In the genomic region with DNA sequence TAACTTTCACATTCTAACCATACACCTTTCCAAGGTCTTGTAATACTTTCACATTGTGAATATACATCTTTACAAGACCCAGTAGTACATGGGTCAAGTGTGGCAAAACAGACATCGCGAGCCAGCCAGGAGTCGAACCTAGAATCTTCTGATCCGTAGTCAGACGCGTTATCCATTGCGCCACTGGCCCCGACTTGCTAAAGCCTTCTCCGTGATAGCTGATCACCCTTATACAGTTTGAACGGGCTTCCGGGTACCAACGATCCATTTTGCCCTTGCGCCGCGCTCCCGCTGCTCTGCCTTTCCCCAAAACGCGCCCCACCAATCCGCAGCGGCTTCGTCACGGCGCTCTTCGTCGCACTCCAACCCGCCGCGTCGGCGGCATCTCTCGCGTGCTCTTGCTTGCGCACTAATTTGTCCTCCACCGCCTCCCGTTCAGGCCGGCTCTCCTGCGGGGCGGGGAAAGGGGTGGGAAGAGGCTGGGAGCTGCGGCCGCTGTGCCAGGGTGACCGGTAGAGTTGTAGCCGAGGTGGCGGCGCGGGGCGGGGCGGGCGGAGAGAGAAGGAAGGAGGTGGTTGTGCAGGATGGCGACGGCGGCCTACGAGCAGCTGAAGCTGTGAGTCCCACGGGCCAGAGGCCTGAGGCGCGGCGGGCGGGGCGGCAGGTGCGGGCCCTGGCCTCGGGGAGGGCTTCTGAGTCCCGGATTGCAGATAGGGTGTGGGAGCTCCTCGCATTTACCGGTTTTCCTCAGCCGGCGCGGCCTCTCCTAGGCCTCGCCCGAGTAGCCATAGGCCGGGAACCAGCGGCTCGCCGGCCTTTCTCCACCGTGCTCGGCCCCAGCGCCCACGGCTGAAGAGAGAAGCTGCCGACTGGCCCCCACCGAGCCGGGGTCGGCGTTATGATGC, we compare ENCODE assay signal across 1 cellular context.
TF ChIP-seq lines count a peak whose summit lies in the region.

A gene with protein sequence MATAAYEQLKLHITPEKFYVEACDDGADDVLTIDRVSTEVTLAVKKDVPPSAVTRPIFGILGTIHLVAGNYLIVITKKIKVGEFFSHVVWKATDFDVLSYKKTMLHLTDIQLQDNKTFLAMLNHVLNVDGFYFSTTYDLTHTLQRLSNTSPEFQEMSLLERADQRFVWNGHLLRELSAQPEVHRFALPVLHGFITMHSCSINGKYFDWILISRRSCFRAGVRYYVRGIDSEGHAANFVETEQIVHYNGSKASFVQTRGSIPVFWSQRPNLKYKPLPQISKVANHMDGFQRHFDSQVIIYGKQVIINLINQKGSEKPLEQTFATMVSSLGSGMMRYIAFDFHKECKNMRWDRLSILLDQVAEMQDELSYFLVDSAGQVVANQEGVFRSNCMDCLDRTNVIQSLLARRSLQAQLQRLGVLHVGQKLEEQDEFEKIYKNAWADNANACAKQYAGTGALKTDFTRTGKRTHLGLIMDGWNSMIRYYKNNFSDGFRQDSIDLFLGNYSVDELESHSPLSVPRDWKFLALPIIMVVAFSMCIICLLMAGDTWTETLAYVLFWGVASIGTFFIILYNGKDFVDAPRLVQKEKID (plus strand): TSS at position 515 of the 905 bp plus-strand sequence. CDS start 70 bp downstream, at position 585.

TF ChIP-seq in HEK293, 187 proteins besides CTCF, POLR2A, EP300 and RAD21 (continued from another document and continues in another):
- TF ChIP-seq, protein P1, sequence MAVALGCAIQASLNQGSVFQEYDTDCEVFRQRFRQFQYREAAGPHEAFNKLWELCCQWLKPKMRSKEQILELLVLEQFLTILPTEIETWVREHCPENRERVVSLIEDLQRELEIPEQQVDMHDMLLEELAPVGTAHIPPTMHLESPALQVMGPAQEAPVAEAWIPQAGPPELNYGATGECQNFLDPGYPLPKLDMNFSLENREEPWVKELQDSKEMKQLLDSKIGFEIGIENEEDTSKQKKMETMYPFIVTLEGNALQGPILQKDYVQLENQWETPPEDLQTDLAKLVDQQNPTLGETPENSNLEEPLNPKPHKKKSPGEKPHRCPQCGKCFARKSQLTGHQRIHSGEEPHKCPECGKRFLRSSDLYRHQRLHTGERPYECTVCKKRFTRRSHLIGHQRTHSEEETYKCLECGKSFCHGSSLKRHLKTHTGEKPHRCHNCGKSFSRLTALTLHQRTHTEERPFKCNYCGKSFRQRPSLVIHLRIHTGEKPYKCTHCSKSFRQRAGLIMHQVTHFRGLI (tag by site-specific recombination; IDR thresholded peaks at IDR 0.05) = 0 out of 2 replicates have a peak, but pooled peaks have one; percentile 6
- peak; percentile 42; the same call in 1 of the 2 replicates for TF ChIP-seq ZNF76 (tag by site-specific recombination; IDR thresholded peaks at IDR 0.05; ENCODE audit: borderline replicate concordance, low read depth)
- TF ChIP-seq, protein P2, sequence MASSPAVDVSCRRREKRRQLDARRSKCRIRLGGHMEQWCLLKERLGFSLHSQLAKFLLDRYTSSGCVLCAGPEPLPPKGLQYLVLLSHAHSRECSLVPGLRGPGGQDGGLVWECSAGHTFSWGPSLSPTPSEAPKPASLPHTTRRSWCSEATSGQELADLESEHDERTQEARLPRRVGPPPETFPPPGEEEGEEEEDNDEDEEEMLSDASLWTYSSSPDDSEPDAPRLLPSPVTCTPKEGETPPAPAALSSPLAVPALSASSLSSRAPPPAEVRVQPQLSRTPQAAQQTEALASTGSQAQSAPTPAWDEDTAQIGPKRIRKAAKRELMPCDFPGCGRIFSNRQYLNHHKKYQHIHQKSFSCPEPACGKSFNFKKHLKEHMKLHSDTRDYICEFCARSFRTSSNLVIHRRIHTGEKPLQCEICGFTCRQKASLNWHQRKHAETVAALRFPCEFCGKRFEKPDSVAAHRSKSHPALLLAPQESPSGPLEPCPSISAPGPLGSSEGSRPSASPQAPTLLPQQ (tag by site-specific recombination; IDR thresholded peaks at IDR 0.05) = peak; percentile 51
- no peak for TF ChIP-seq ZBTB1 (tag by site-specific recombination; IDR thresholded peaks at IDR 0.05)
- no peak; the same call in 1 of the 2 replicates for TF ChIP-seq ZNF558 (tag by site-specific recombination; IDR thresholded peaks at IDR 0.05)
- TF ChIP-seq, protein P3, sequence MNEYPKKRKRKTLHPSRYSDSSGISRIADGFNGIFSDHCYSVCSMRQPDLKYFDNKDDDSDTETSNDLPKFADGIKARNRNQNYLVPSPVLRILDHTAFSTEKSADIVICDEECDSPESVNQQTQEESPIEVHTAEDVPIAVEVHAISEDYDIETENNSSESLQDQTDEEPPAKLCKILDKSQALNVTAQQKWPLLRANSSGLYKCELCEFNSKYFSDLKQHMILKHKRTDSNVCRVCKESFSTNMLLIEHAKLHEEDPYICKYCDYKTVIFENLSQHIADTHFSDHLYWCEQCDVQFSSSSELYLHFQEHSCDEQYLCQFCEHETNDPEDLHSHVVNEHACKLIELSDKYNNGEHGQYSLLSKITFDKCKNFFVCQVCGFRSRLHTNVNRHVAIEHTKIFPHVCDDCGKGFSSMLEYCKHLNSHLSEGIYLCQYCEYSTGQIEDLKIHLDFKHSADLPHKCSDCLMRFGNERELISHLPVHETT (tag by site-specific recombination; IDR thresholded peaks at IDR 0.05) = 0 out of 2 replicates have a peak, but pooled peaks have one; percentile 44
- no peak for TF ChIP-seq ZNF658 (tag by site-specific recombination; IDR thresholded peaks at IDR 0.05)
- TF ChIP-seq ZSCAN30 (tag by site-specific recombination; IDR thresholded peaks at IDR 0.05) = 0 out of 2 replicates have a peak, but pooled peaks have one; percentile 49
- no peak for TF ChIP-seq ZNF416 (tag by site-specific recombination; IDR thresholded peaks at IDR 0.05)
- peak; percentile 84 for TF ChIP-seq IKZF3 (tag by site-specific recombination; IDR thresholded peaks at IDR 0.05)
- TF ChIP-seq, protein P4, sequence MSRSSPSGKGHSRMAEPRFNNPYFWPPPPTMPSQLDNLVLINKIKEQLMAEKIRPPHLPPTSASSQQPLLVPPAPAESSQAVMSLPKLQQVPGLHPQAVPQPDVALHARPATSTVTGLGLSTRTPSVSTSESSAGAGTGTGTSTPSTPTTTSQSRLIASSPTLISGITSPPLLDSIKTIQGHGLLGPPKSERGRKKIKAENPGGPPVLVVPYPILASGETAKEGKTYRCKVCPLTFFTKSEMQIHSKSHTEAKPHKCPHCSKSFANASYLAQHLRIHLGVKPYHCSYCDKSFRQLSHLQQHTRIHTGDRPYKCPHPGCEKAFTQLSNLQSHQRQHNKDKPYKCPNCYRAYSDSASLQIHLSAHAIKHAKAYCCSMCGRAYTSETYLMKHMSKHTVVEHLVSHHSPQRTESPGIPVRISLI (tag by site-specific recombination; IDR thresholded peaks at IDR 0.05) = no peak
- TF ChIP-seq ZNF843 (tag by site-specific recombination; IDR thresholded peaks at IDR 0.05) = 0 out of 2 replicates have a peak, but pooled peaks have one; percentile 49
- peak; percentile 42; the same call in 1 of the 2 replicates for TF ChIP-seq ZBTB8A (tag by site-specific recombination; IDR thresholded peaks at IDR 0.05)
- TF ChIP-seq RBAK (tag by site-specific recombination; IDR thresholded peaks at IDR 0.05) = no peak
- TF ChIP-seq ZNF404 (tag by site-specific recombination; IDR thresholded peaks at IDR 0.05) = no peak
- no peak for TF ChIP-seq ZNF202 (tag by site-specific recombination; IDR thresholded peaks at IDR 0.05; ENCODE audit: borderline replicate concordance)
- TF ChIP-seq ZNF214 (tag by site-specific recombination; IDR thresholded peaks at IDR 0.05; ENCODE audit: borderline replicate concordance) = no peak
- no peak for TF ChIP-seq ZFP69B (tag by site-specific recombination; IDR thresholded peaks at IDR 0.05)
- TF ChIP-seq ZXDB (tag by site-specific recombination; IDR thresholded peaks at IDR 0.05) = peak; percentile 92
- no peak for TF ChIP-seq TCF7L2 (IDR thresholded peaks at IDR 0.05; ENCODE audit: borderline replicate concordance, low read depth, low read length)
- 0 out of 2 replicates have a peak, but pooled peaks have one; percentile 29 for TF ChIP-seq ZSCAN23 (tag by site-specific recombination; IDR thresholded peaks at IDR 0.05)
- TF ChIP-seq, protein P5, sequence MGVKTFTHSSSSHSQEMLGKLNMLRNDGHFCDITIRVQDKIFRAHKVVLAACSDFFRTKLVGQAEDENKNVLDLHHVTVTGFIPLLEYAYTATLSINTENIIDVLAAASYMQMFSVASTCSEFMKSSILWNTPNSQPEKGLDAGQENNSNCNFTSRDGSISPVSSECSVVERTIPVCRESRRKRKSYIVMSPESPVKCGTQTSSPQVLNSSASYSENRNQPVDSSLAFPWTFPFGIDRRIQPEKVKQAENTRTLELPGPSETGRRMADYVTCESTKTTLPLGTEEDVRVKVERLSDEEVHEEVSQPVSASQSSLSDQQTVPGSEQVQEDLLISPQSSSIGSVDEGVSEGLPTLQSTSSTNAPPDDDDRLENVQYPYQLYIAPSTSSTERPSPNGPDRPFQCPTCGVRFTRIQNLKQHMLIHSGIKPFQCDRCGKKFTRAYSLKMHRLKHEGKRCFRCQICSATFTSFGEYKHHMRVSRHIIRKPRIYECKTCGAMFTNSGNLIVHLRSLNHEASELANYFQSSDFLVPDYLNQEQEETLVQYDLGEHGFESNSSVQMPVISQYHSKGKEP (tag by site-specific recombination; IDR thresholded peaks at IDR 0.05) = no peak
- no peak for TF ChIP-seq ZNF544 (tag by site-specific recombination; IDR thresholded peaks at IDR 0.05)
- TF ChIP-seq YY2 (tag by site-specific recombination; IDR thresholded peaks at IDR 0.05) = 0 out of 2 replicates have a peak, but pooled peaks have one; percentile 7
- TF ChIP-seq ZBTB20 (tag by site-specific recombination; IDR thresholded peaks at IDR 0.05) = peak; percentile 88
- TF ChIP-seq ZNF423 (tag by site-specific recombination; IDR thresholded peaks at IDR 0.05) = no peak
- TF ChIP-seq, protein P6, sequence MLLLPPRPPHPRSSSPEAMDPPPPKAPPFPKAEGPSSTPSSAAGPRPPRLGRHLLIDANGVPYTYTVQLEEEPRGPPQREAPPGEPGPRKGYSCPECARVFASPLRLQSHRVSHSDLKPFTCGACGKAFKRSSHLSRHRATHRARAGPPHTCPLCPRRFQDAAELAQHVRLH (tag by site-specific recombination; IDR thresholded peaks at IDR 0.05) = peak; percentile 57; the same call in 1 of the 2 replicates
- TF ChIP-seq, protein P7, sequence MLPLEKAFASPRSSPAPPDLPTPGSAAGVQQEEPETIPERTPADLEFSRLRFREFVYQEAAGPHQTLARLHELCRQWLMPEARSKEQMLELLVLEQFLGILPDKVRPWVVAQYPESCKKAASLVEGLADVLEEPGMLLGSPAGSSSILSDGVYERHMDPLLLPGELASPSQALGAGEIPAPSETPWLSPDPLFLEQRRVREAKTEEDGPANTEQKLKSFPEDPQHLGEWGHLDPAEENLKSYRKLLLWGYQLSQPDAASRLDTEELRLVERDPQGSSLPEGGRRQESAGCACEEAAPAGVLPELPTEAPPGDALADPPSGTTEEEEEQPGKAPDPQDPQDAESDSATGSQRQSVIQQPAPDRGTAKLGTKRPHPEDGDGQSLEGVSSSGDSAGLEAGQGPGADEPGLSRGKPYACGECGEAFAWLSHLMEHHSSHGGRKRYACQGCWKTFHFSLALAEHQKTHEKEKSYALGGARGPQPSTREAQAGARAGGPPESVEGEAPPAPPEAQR (tag by site-specific recombination; IDR thresholded peaks at IDR 0.05) = no peak
- TF ChIP-seq, protein P8, sequence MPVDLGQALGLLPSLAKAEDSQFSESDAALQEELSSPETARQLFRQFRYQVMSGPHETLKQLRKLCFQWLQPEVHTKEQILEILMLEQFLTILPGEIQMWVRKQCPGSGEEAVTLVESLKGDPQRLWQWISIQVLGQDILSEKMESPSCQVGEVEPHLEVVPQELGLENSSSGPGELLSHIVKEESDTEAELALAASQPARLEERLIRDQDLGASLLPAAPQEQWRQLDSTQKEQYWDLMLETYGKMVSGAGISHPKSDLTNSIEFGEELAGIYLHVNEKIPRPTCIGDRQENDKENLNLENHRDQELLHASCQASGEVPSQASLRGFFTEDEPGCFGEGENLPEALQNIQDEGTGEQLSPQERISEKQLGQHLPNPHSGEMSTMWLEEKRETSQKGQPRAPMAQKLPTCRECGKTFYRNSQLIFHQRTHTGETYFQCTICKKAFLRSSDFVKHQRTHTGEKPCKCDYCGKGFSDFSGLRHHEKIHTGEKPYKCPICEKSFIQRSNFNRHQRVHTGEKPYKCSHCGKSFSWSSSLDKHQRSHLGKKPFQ (tag by site-specific recombination; IDR thresholded peaks at IDR 0.05) = peak; percentile 10; the same call in 1 of the 2 replicates
- TF ChIP-seq ZNF677 (tag by site-specific recombination; IDR thresholded peaks at IDR 0.05) = no peak
- TF ChIP-seq ZNF624 (tag by site-specific recombination; IDR thresholded peaks at IDR 0.05) = no peak
- no peak for TF ChIP-seq ZNF585B (tag by site-specific recombination; IDR thresholded peaks at IDR 0.05)
- TF ChIP-seq ZNF138 (tag by site-specific recombination; IDR thresholded peaks at IDR 0.05; ENCODE audit: borderline replicate concordance) = no peak
- no peak for TF ChIP-seq ZNF112 (tag by site-specific recombination; IDR thresholded peaks at IDR 0.05)
- TF ChIP-seq ZIC2 (tag by site-specific recombination; IDR thresholded peaks at IDR 0.05) = peak; percentile 54
- no peak for TF ChIP-seq ZNF426 (tag by site-specific recombination; IDR thresholded peaks at IDR 0.05)
- TF ChIP-seq, protein P9, sequence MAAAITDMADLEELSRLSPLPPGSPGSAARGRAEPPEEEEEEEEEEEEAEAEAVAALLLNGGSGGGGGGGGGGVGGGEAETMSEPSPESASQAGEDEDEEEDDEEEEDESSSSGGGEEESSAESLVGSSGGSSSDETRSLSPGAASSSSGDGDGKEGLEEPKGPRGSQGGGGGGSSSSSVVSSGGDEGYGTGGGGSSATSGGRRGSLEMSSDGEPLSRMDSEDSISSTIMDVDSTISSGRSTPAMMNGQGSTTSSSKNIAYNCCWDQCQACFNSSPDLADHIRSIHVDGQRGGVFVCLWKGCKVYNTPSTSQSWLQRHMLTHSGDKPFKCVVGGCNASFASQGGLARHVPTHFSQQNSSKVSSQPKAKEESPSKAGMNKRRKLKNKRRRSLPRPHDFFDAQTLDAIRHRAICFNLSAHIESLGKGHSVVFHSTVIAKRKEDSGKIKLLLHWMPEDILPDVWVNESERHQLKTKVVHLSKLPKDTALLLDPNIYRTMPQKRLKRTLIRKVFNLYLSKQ (tag by site-specific recombination; IDR thresholded peaks at IDR 0.05; ENCODE audit: borderline replicate concordance) = no peak
- TF ChIP-seq ZNF366 (tag by site-specific recombination; conservative IDR thresholded peaks at IDR 0.05) = peak; percentile 88
- TF ChIP-seq EGR2 (tag by site-specific recombination; IDR thresholded peaks at IDR 0.05; ENCODE audit: low read depth) = peak; percentile 58
- no peak for TF ChIP-seq ZNF707 (tag by site-specific recombination; IDR thresholded peaks at IDR 0.05)
- TF ChIP-seq ZNF776 (tag by site-specific recombination; IDR thresholded peaks at IDR 0.05; ENCODE audit: borderline replicate concordance) = no peak
- no peak for TF ChIP-seq MZF1 (tag by site-specific recombination; IDR thresholded peaks at IDR 0.05; ENCODE audit: borderline replicate concordance)
- TF ChIP-seq ZNF830 (tag by site-specific recombination; IDR thresholded peaks at IDR 0.05; ENCODE audit: low read depth) = no peak
